Comparison of ENCODE assay signal across 6 cellular contexts in the genomic region with DNA sequence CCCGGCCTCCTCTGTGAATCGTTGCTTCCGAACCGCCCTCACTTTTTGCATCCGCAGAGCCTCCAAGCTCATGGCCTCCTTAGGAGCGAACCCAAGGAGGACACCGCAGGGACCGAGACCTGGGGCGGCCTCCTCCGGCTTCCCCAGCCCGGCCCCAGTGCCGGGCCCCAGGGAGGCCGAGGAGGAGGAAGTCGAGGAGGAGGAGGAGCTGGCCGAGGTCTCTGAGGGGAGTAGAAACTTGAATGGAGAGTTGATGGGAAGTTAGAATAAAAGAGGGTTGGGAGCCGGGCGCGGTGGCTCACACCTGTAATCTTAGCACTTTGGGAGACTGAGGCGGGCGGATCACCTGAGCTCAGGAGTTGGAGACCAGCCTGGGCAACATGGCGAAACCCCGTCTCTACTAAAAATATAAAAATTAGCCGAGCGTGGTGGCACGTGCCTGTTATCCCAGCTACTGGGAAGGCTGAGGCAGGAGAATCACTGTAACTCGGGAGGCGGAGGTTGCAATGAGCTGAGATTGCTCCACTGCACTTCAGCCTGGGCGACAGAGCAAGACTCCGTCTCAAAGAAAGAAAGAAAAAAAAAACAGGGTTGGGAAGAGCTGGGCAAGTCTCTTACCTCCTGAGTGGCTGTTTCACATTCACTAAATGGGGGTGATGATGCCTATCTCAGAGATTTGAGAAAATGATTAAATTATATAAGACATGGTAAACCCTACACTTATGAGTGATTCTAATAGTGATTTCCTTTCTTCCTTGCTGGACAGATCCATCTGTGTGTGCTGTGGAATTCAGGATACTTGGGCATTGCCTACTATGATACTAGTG. TPM values are rescaled to one million over a fixed set of nuclear protein-coding genes. Genes with fewer than 3 reads are reported as not detected.
DNase-seq lines count a peak whose midpoint lies in the region; ATAC-seq and TF ChIP-seq lines count a peak whose summit lies in the region.

No MANE protein-coding gene starts in this region.

- peak overlapping the region; percentile 92 to 100 (median 99) for H3K27ac Mint-ChIP-seq in CD14-positive monocyte
- H3K27ac Mint-ChIP-seq in stimulated activated naive B cell treated with anti-CD40 and anti-IgM and Interleukin-4, amounts not matched to agents 10 μg/mL and 1 μg/mL and 100 μg/mL, for 72 hours = peak overlapping the region; percentile 95

- H3K27me3 Mint-ChIP-seq in CD14-positive monocyte (ENCODE audit: low read depth in 3 of 3) = peaks cover 0 to 2% (median 1%) of the 10 kb centered on the region in 3 donors
- no peaks in the 10 kb centered on the region for H3K27me3 Mint-ChIP-seq in stimulated activated naive B cell treated with anti-CD40 and anti-IgM and Interleukin-4, amounts not matched to agents 10 μg/mL and 1 μg/mL and 100 μg/mL, for 72 hours

- peak overlapping the region; percentile 89 for H3K4me3 ChIP-seq in NB4 (ENCODE audit: low read depth, low read length)
- peak overlapping the region; percentile 90 for H3K4me3 ChIP-seq in fibroblast of the aortic adventitia (ENCODE audit: low read depth, low read length)

- no peak for TF ChIP-seq CTCF in CD14-positive monocyte (IDR thresholded peaks at IDR 0.05)
- no peak for TF ChIP-seq CTCF in NB4 (IDR thresholded peaks at IDR 0.05; ENCODE audit: low read depth, low read length)
- no peak for TF ChIP-seq CTCF in fibroblast of the aortic adventitia (IDR thresholded peaks at IDR 0.05; ENCODE audit: insufficient read depth, low read length)
- TF ChIP-seq CTCF in GM13977 (IDR thresholded peaks at IDR 0.05; ENCODE audit: extremely low read depth, insufficient read depth, missing control alignments) = no peak

- H3K36me3 Mint-ChIP-seq in CD14-positive monocyte = peaks cover 5 to 22% of the 10 kb centered on the region in 2 donors
- peaks cover 27 to 40% of the 10 kb centered on the region in 2 donors for H3K36me3 Mint-ChIP-seq in stimulated activated naive B cell treated with anti-CD40 and anti-IgM and Interleukin-4, amounts not matched to agents 10 μg/mL and 1 μg/mL and 100 μg/mL, for 72 hours

- ATAC-seq in stimulated activated naive B cell treated with anti-CD40 and anti-IgM and Interleukin-4, amounts not matched to agents 10 μg/mL and 1 μg/mL and 100 μg/mL, for 72 hours (replicated peaks) = peak; percentile 2 to 3
- ATAC-seq in GM19328 (IDR thresholded peaks at IDR 0.05; ENCODE audit: unreplicated experiment) = no peak

- peak overlapping the region; percentile 92 to 98 for H3K4me3 Mint-ChIP-seq in CD14-positive monocyte
- peak overlapping the region; percentile 93 to 98 for H3K4me3 Mint-ChIP-seq in stimulated activated naive B cell treated with anti-CD40 and anti-IgM and Interleukin-4, amounts not matched to agents 10 μg/mL and 1 μg/mL and 100 μg/mL, for 72 hours

- H3K4me1 Mint-ChIP-seq in CD14-positive monocyte = peaks cover 50% of the 10 kb centered on the region
- peaks cover 27 to 51% of the 10 kb centered on the region in 2 donors for H3K4me1 Mint-ChIP-seq in stimulated activated naive B cell treated with anti-CD40 and anti-IgM and Interleukin-4, amounts not matched to agents 10 μg/mL and 1 μg/mL and 100 μg/mL, for 72 hours

- intact Hi-C loops in CD14-positive monocyte (cut with micrococcal nuclease) = no loop called here

- peaks cover 0 to under 1% (median 0%) of the 10 kb centered on the region in 7 donors for H3K9me3 Mint-ChIP-seq in CD14-positive monocyte
- H3K9me3 Mint-ChIP-seq in stimulated activated naive B cell treated with anti-CD40 and anti-IgM and Interleukin-4, amounts not matched to agents 10 μg/mL and 1 μg/mL and 100 μg/mL, for 72 hours = no peaks in the 10 kb centered on the region

- in situ Hi-C loops in GM13977 (cut with MboI; ENCODE audit: low pct_unique_long_range_greater_than_20kb, low sequenced_read_pairs, unreplicated experiment) = no loop called here

- no peak for DNase-seq in CD14-positive monocyte (ENCODE audit: low spot score)
- DNase-seq in NB4 (ENCODE audit: low read depth) = peak; percentile 86
- no peak for DNase-seq in fibroblast of the aortic adventitia (ENCODE audit: low read depth)
- no peak for DNase-seq in stimulated activated naive B cell treated with anti-CD40 and anti-IgM and Interleukin-4, amounts not matched to agents 10 μg/mL and 1 μg/mL and 100 μg/mL, for 72 hours
- no peak for DNase-seq in GM13977 (ENCODE audit: low spot score)

- TF ChIP-seq POLR2A in NB4 (IDR thresholded peaks at IDR 0.05; ENCODE audit: extremely low read depth, insufficient read length) = peak; percentile 28

RNA-seq across cellular contexts. Expression of a gene that starts 0.8 kb away (rescaled TPM):
- polyA plus RNA-seq in CD14-positive monocyte = 1 to 10 TPM in 1 of 2 donors, under 1 TPM in 1; 0.58 to 1.9 TPM
- 3.1 and 23.0 TPM in 2 replicates for total RNA-seq in fibroblast of the aortic adventitia (ENCODE audit: low replicate concordance)

RNA-seq across cellular contexts. Expression of a gene that starts 4.3 kb away (rescaled TPM):
- polyA plus RNA-seq in CD14-positive monocyte = 1,000 to 10,000 TPM; 1,196 to 1,304 TPM
- total RNA-seq in fibroblast of the aortic adventitia (ENCODE audit: low replicate concordance) = 174 and 576 TPM in 2 replicates

RNA-seq across cellular contexts. Expression of a gene that starts 11.5 kb away (rescaled TPM):
- 10 to 100 TPM; 29.8 to 30.6 TPM for polyA plus RNA-seq in CD14-positive monocyte
- 70.5 and 223 TPM in 2 replicates for total RNA-seq in fibroblast of the aortic adventitia (ENCODE audit: low replicate concordance)

RNA-seq across cellular contexts. Expression of a gene that starts 17.4 kb away (rescaled TPM):
- under 1 TPM; 0.68 to 0.75 TPM for polyA plus RNA-seq in CD14-positive monocyte
- not detected in 2 replicates for total RNA-seq in fibroblast of the aortic adventitia (ENCODE audit: low replicate concordance)

RNA-seq across cellular contexts. Expression of a gene that starts 19.1 kb away (rescaled TPM):
- polyA plus RNA-seq in CD14-positive monocyte = not detected
- total RNA-seq in fibroblast of the aortic adventitia (ENCODE audit: low replicate concordance) = not detected in 2 replicates
